ENCODE assay signal across 8 cellular contexts in the genomic region with DNA sequence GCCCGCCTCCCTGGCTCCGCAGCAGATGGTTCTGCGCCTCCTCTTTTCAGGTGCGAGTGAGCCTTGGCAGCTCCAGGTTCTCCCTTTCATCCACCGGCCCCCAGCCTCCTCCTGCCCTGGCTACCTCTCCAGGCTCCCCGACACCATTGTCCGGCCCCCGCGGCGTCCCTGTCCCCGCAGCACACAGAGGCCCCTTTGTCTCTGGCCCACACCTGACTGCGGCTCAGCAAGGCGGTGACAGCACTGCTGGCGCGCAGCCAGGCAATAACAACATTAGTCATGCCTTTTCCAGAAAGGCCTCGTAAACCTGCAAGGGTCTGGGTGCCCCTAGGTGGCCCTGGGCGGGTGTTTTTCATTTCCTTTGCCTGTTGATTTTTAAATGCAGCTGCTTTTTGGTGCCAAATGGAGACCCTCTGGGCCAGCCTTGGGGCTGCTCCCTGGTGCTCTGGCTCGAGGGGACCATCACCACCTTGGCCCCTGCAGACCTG.
DNase-seq lines count a peak whose midpoint lies in the region; ATAC-seq and TF ChIP-seq lines count a peak whose summit lies in the region.
"Had no signal": no experiment of that assay in that cellular context is flagged by ENCODE, and none has a peak within 500 bp of the region (broad histone marks: within the 10 kb centered on the region; RNA-seq: fewer than 3 reads in every experiment).

No MANE protein-coding gene starts in this region.

- no peak for TF ChIP-seq POLR2A in lower leg skin (IDR thresholded peaks at IDR 0.05)

- intact Hi-C loops in lower leg skin (cut with DNase I; ENCODE audit: low total_unique reads): no loop called here
- intact Hi-C loops in aorta (cut with DNase I): no loop called here

- H3K9me3 ChIP-seq in aorta (ENCODE audit: control insufficient read depth, low read length): no peaks in the 10 kb centered on the region

- no peak overlapping the region for H3K27ac ChIP-seq in aorta (ENCODE audit: low read depth in 1 of 2, low read length in 2 of 2)

- H3K27me3 ChIP-seq in aorta (ENCODE audit: control insufficient read depth in 1 of 2, insufficient read depth in 2 of 2, low read length in 1 of 2): no peaks in the 10 kb centered on the region
- H3K27me3 ChIP-seq: dorsolateral prefrontal cortex had no signal

- no peak for TF ChIP-seq CTCF in lower leg skin (IDR thresholded peaks at IDR 0.05)

- no peaks in the 10 kb centered on the region for H3K36me3 ChIP-seq in aorta (ENCODE audit: control insufficient read depth in 1 of 2, insufficient read depth in 2 of 2, low read length in 1 of 2)

- no peak for ATAC-seq in aorta (ENCODE audit: low FRiP score)
- no peak for ATAC-seq in HG03442 (IDR thresholded peaks at IDR 0.05; ENCODE audit: unreplicated experiment)

- H3K4me1 ChIP-seq in aorta (ENCODE audit: control insufficient read depth in 1 of 2, insufficient read depth in 2 of 2, low read length in 2 of 2): no peaks in the 10 kb centered on the region

- WGBS in lower leg skin, 2 donors: 35 to 39% methylated on average over 16 to 18 of the region's 18 CpGs
- WGBS in aorta, 2 donors: 32 to 34% methylated on average over 18 of the region's 18 CpGs

- DNase-seq in HPDE6-E6E7 (ENCODE audit: extremely low spot score) (peak; percentile 29), NCI-H460 (ENCODE audit: extremely low read depth, low read depth) (peak; percentile 4), lower leg skin (ENCODE audit: low spot score in 2 of 2) (peak; percentile 41 to 92), aorta (peak; percentile 67 to 84), pons (ENCODE audit: low spot score) (no peak)
- DNase-seq in activated naive CD4-positive, alpha-beta T cell treated with anti-CD3 and anti-CD28 coated beads, Interleukin-2, amount 50 U/mL, for 16 hours: peak; percentile 26

- H3K4me3 ChIP-seq in lower leg skin (ENCODE audit: low read depth, poor library complexity, severe bottlenecking): no peak overlapping the region
- H3K4me3 ChIP-seq in aorta (ENCODE audit: low read length in 2 of 2): no peak overlapping the region
- H3K4me3 ChIP-seq: dorsolateral prefrontal cortex had no signal
